ENCODE assay signal across 8 cellular contexts in the genomic region with DNA sequence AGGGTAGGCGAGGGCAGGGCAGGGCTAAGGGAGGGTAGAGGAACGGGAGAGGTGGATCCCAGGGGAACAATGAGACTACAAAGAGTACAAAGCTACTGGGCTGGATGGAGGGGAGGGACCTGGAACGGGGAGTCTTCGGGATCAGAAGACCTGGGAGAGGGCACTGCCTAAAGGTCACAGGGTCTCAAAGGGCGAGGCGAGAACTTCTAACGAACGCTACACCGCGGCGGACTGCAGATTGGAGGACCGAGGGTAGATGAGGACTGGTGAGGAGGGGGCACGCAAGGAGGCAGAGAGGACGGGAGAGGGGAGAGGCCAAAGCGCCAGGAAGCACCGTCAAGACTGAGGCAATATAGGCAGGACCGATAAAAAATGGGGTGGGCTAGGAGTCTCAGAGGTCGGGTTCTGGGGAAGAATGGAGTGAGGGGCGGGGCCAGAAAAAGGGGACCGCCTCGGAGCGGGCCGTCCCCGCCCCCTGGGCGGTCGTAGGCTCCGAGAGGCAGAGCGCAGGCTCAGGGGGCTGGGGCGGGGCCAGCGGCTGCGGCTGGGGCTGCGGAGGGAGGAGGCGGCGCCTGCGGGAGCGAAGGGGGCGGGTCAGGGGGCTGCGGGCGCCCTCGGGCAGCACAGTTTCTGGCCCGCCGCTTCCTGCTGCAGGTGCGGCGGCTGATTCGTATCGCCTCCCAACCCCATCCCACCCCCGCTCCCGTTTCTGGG. TPM values are rescaled to one million over a fixed set of nuclear protein-coding genes. Genes with fewer than 3 reads are reported as not detected.
DNase-seq lines count a peak whose midpoint lies in the region; ATAC-seq, FAIRE-seq and TF ChIP-seq lines count a peak whose summit lies in the region.

No MANE protein-coding gene starts in this region.

- peak overlapping the region; percentile 85 to 97 (median 96) for H3K27ac Mint-ChIP-seq in naive B cell

- H3K36me3 Mint-ChIP-seq in naive B cell: peaks cover 4 to 22% of the 10 kb centered on the region in 2 donors

- H3K9me1 ChIP-seq in endothelial cell of umbilical vein (replicated peaks; ENCODE audit: control insufficient read depth, extremely low read depth, insufficient read depth, low read length): no peaks in the 10 kb centered on the region

- no peaks in the 10 kb centered on the region for H3K36me3 ChIP-seq in DND-41 (ENCODE audit: insufficient read depth, low read length)
- no peaks in the 10 kb centered on the region for H3K36me3 ChIP-seq in endothelial cell of umbilical vein (ENCODE audit: control insufficient read depth in 2 of 2, extremely low read depth in 1 of 2, insufficient read depth in 2 of 2, low read length in 2 of 2)

- H3K9me3 Mint-ChIP-seq in naive B cell: peaks cover 0 to 21% (median 7%) of the 10 kb centered on the region in 7 donors

- H3K4me3 ChIP-seq in DND-41 (ENCODE audit: low read depth in 1 of 2, low read length in 2 of 2) (peak overlapping the region; percentile 22 to 56; a peak in 3 of 4 replicates), endothelial cell of umbilical vein (replicated peaks in 1 of 3; ENCODE audit: insufficient read depth in 1 of 3, low read depth in 1 of 3, low read length in 3 of 3) (peak overlapping the region in 2 of 3 experiments; percentile 34 to 36)

- dilution Hi-C loops in endothelial cell of umbilical vein (cut with MboI; ENCODE audit: extremely low pct_ligation_motif_present, low sequenced_read_pairs): no loop called here

- peaks cover 73 to 82% (median 80%) of the 10 kb centered on the region in 3 donors for H3K4me1 Mint-ChIP-seq in naive B cell

- H2AFZ ChIP-seq in DND-41 (ENCODE audit: low read depth, low read length): peak overlapping the region; percentile 59
- H2AFZ ChIP-seq in endothelial cell of umbilical vein (ENCODE audit: low read depth, low read length): peak overlapping the region; percentile 79

- FAIRE-seq in endothelial cell of umbilical vein (lab: Jason Lieb, UNC): peak; percentile 79
- no peak for FAIRE-seq in GM19239 (lab: Jason Lieb, UNC)

- TF ChIP-seq CTCF in DND-41 (IDR thresholded peaks at IDR 0.05; ENCODE audit: borderline replicate concordance, extremely low read depth, low read length, poor library complexity, severe bottlenecking) (no peak), endothelial cell of umbilical vein (IDR thresholded peaks at IDR 0.05; ENCODE audit: extremely low read depth in 1 of 2, insufficient read depth in 1 of 2, low read depth in 1 of 2, low read length in 2 of 2) (no peak)

- POLR2A ChIA-PET in endothelial cell of umbilical vein (lab: Charles Lee): no interaction called here

- H3K27me3 ChIP-seq in DND-41 (ENCODE audit: insufficient read depth, low read length, poor library complexity) (no peaks in the 10 kb centered on the region), endothelial cell of umbilical vein (ENCODE audit: control insufficient read depth in 2 of 2, insufficient read depth in 2 of 2, low read length in 2 of 2) (peaks cover 32 to 35% of the 10 kb centered on the region in 2 experiments)

- ATAC-seq in DND-41 (ENCODE audit: insufficient read depth, low read depth) (peak; percentile 96), HG03039 (IDR thresholded peaks at IDR 0.05; ENCODE audit: unreplicated experiment) (peak; percentile 25), naive B cell (ENCODE audit: low read depth in 2 of 2) (peak; percentile 31 to 40)

- peak overlapping the region; percentile 86 to 95 (median 90) for H3K4me3 Mint-ChIP-seq in naive B cell

- no peaks in the 10 kb centered on the region for H3K9me3 ChIP-seq in DND-41 (ENCODE audit: insufficient read depth, low read length, severe bottlenecking)
- no peaks in the 10 kb centered on the region for H3K9me3 ChIP-seq in endothelial cell of umbilical vein (replicated peaks; ENCODE audit: control insufficient read depth, insufficient read depth, low read length)

- peaks cover 5 to 20% (median 13%) of the 10 kb centered on the region in 3 donors for H3K27me3 Mint-ChIP-seq in naive B cell

- no TSS peak for BruUV-seq in endothelial cell of umbilical vein (replicated peaks; lab: Mats Ljungman, UMichigan)

- peak overlapping the region; percentile 56 for H3K9ac ChIP-seq in DND-41 (ENCODE audit: low read depth, low read length)
- H3K9ac ChIP-seq in endothelial cell of umbilical vein (replicated peaks; ENCODE audit: extremely low read depth, insufficient read depth, low read length): no peak overlapping the region

- no peaks in the 10 kb centered on the region for H4K20me1 ChIP-seq in DND-41 (ENCODE audit: insufficient read depth, low read length)
- H4K20me1 ChIP-seq in endothelial cell of umbilical vein (replicated peaks; ENCODE audit: control insufficient read depth, extremely low read depth, insufficient read depth, low read length): no peaks in the 10 kb centered on the region

- H3K27ac ChIP-seq in DND-41 (ENCODE audit: low read length) (peak overlapping the region; percentile 76), endothelial cell of umbilical vein (ENCODE audit: insufficient read depth, low read depth, low read length) (no peak overlapping the region)

- CTCF ChIA-PET in endothelial cell of umbilical vein (lab: Charles Lee): no interaction called here

- peak overlapping the region; percentile 69 for H3K4me2 ChIP-seq in DND-41 (ENCODE audit: insufficient read depth, low read length)
- H3K4me2 ChIP-seq in endothelial cell of umbilical vein (ENCODE audit: insufficient read depth, low read length): peak overlapping the region; percentile 46

- TF ChIP-seq POLR2A in endothelial cell of umbilical vein (IDR thresholded peaks at IDR 0.05; ENCODE audit: low read depth, low read length): no peak

- H3K79me2 ChIP-seq in DND-41 (ENCODE audit: insufficient read depth, low read length) (no peaks in the 10 kb centered on the region), endothelial cell of umbilical vein (ENCODE audit: control insufficient read depth, insufficient read depth, low read length) (no peaks in the 10 kb centered on the region)

- peak; percentile 94 for DNase-seq in DND-41
- DNase-seq in NCI-H510A (lab: John Stamatoyannopoulos, UW): peak; percentile 77
- DNase-seq in activated CD8-positive, alpha-beta memory T cell treated with anti-CD3 and anti-CD28 coated beads for 24 hours: peak; percentile 83
- DNase-seq in endothelial cell of umbilical vein (ENCODE audit: low read depth, low spot score): peak; percentile 68
- peak; percentile 84 for DNase-seq in naive B cell
- DNase-seq in stimulated activated CD8-positive, alpha-beta memory T cell treated with anti-CD3 and anti-CD28 coated beads, Interleukin-7, amount 100 ng/mL, for 1 hour (ENCODE audit: low read depth in 2 of 2): peak; percentile 26 to 57
- no peak for DNase-seq in GM19239 (ENCODE audit: insufficient read length, low spot score)

- intact Hi-C loops in endothelial cell of umbilical vein (cut with micrococcal nuclease): loop anchor here (5.0 kb wide), 1 partner anchor 327 kb away; no protein-coding TSS in a partner anchor

- H3K4me1 ChIP-seq in DND-41 (ENCODE audit: insufficient read depth, low read length) (peaks cover 32% of the 10 kb centered on the region), endothelial cell of umbilical vein (ENCODE audit: control insufficient read depth, extremely low read depth, insufficient read depth, low read length) (peaks cover 9% of the 10 kb centered on the region)

RNA-seq across cellular contexts. Expression of a gene that starts 1.3 kb away (rescaled TPM):
- total RNA-seq in endothelial cell of umbilical vein: 0.76 and 0.91 TPM in 2 replicates
- polyA plus RNA-seq in endothelial cell of umbilical vein (0.22 and 0.30 TPM in 2 replicates), naive B cell (ENCODE audit: low read depth in 6 of 6) (under 1 TPM in 2 of 6 donors, not detected in 4; 0.08 to 0.12 TPM)
- 0.13 TPM in 2 replicates for polyA plus RNA-seq in endothelial cell of umbilical vein (2011; cell fraction: cytosol; rRNA removed)
- 0.92 and 0.99 TPM in 2 replicates for polyA plus RNA-seq in endothelial cell of umbilical vein (2011; cell fraction: nucleus; rRNA removed)
- polyA plus RNA-seq in endothelial cell of umbilical vein (2012): 0.60 and 1.2 TPM in 2 replicates
- 0.30 and 0.53 TPM in 2 replicates for polyA minus RNA-seq in endothelial cell of umbilical vein
- not detected for polyA minus RNA-seq in endothelial cell of umbilical vein (2011; cell fraction: cytosol; rRNA and poly(A)+ RNA removed)
- polyA minus RNA-seq in endothelial cell of umbilical vein (2011; cell fraction: nucleus; rRNA and poly(A)+ RNA removed): 0.53 and 0.72 TPM in 2 replicates

RNA-seq across cellular contexts. Expression of a gene that starts 34.9 kb away (rescaled TPM):
- total RNA-seq in endothelial cell of umbilical vein: 0.48 TPM in 1 of 2 replicates, not detected in the other
- polyA plus RNA-seq in endothelial cell of umbilical vein: 0.19 and 0.41 TPM in 2 replicates
- 0.08 and 0.28 TPM in 2 replicates for polyA plus RNA-seq in endothelial cell of umbilical vein (2011; cell fraction: cytosol; rRNA removed)
- 1.4 and 2.0 TPM in 2 replicates for polyA plus RNA-seq in endothelial cell of umbilical vein (2011; cell fraction: nucleus; rRNA removed)
- polyA plus RNA-seq in endothelial cell of umbilical vein (2012): 0.44 and 0.87 TPM in 2 replicates
- polyA minus RNA-seq in endothelial cell of umbilical vein: 0.46 TPM in 1 of 2 replicates, not detected in the other
- not detected for polyA minus RNA-seq in endothelial cell of umbilical vein (2011; cell fraction: cytosol; rRNA and poly(A)+ RNA removed)
- polyA minus RNA-seq in endothelial cell of umbilical vein (2011; cell fraction: nucleus; rRNA and poly(A)+ RNA removed): 0.53 and 0.77 TPM in 2 replicates
- 1 to 10 TPM in 3 of 6 donors, under 1 TPM in 2, not detected in 1; 0.38 to 1.8 (median 1.1) TPM for polyA plus RNA-seq in naive B cell (ENCODE audit: low read depth in 6 of 6)

RNA-seq across cellular contexts. Expression of a gene that starts 45.7 kb away (rescaled TPM):
- total RNA-seq in endothelial cell of umbilical vein: 46.7 and 50.6 TPM in 2 replicates
- polyA plus RNA-seq in endothelial cell of umbilical vein (48.4 and 67.3 TPM in 2 replicates), naive B cell (ENCODE audit: low read depth in 6 of 6) (100 to 1,000 TPM in 1 of 6 donors, 10 to 100 TPM in 5; 70.9 to 115 (median 76.1) TPM)
- polyA plus RNA-seq in endothelial cell of umbilical vein (2011; cell fraction: cytosol; rRNA removed): 23.6 and 35.3 TPM in 2 replicates
- 59.9 and 72.4 TPM in 2 replicates for polyA plus RNA-seq in endothelial cell of umbilical vein (2011; cell fraction: nucleus; rRNA removed)
- polyA plus RNA-seq in endothelial cell of umbilical vein (2012): 30.6 and 44.4 TPM in 2 replicates
- 32.3 and 35.5 TPM in 2 replicates for polyA minus RNA-seq in endothelial cell of umbilical vein
- polyA minus RNA-seq in endothelial cell of umbilical vein (2011; cell fraction: cytosol; rRNA and poly(A)+ RNA removed): 35.7 TPM
- 24.9 and 35.3 TPM in 2 replicates for polyA minus RNA-seq in endothelial cell of umbilical vein (2011; cell fraction: nucleus; rRNA and poly(A)+ RNA removed)

RNA-seq across cellular contexts. Expression of a gene that starts 53.6 kb away (rescaled TPM):
- 63.9 and 73.8 TPM in 2 replicates for total RNA-seq in endothelial cell of umbilical vein
- polyA plus RNA-seq in endothelial cell of umbilical vein: 40.9 and 56.7 TPM in 2 replicates
- 23.6 and 29.6 TPM in 2 replicates for polyA plus RNA-seq in endothelial cell of umbilical vein (2011; cell fraction: cytosol; rRNA removed)
- 116 and 120 TPM in 2 replicates for polyA plus RNA-seq in endothelial cell of umbilical vein (2011; cell fraction: nucleus; rRNA removed)
- polyA plus RNA-seq in endothelial cell of umbilical vein (2012): 28.1 and 36.5 TPM in 2 replicates
- 24.6 and 40.3 TPM in 2 replicates for polyA minus RNA-seq in endothelial cell of umbilical vein
- polyA minus RNA-seq in endothelial cell of umbilical vein (2011; cell fraction: cytosol; rRNA and poly(A)+ RNA removed): 178 TPM
- polyA minus RNA-seq in endothelial cell of umbilical vein (2011; cell fraction: nucleus; rRNA and poly(A)+ RNA removed): 30.4 and 43.1 TPM in 2 replicates
- 10 to 100 TPM; 22.9 to 46.7 (median 32.1) TPM for polyA plus RNA-seq in naive B cell (ENCODE audit: low read depth in 6 of 6)

Comparison
In these comparisons a context has a peak if more than half of its experiments do, and no peak if none do; other contexts are left out.
1. ATAC-seq: peak in every context shown above with its lines; median percentile 96 in DND-41; 36 in naive B cell; 25 in HG03039.